10 cellular contexts compared by ENCODE assay signal in the genomic region with DNA sequence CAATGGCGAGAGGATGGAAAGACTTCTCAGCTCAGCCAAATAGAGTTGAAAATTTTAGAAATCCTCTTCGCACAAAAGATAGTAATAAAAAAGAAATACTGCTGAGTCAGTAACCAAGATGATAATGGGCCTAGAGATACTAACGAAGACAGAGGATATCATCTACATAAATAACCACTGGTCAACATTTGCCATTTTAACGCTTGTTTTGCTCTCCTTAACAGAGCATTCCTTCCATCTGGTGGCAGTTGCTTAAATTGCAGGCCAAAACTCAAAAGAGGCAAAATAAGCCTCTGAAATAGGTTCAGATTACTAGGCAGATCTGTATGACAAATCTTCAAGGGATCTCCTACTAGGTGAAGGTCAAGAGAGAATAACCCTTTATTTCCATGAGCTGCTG. TPM values are rescaled to one million over a fixed set of nuclear protein-coding genes. Genes with fewer than 3 reads are reported as not detected.
DNase-seq lines count a peak whose midpoint lies in the region; ATAC-seq and TF ChIP-seq lines count a peak whose summit lies in the region.
"Had no signal": no experiment of that assay in that cellular context is flagged by ENCODE, and none has a peak within 500 bp of the region (broad histone marks: within the 10 kb centered on the region; RNA-seq: fewer than 3 reads in every experiment).

No MANE protein-coding gene starts in this region.

- no peak overlapping the region for H3K4me3 ChIP-seq in right atrium auricular region
- H3K4me3 ChIP-seq in right cardiac atrium (ENCODE audit: low read length) = no peak overlapping the region
- no peak overlapping the region for H3K4me3 ChIP-seq in fibroblast of the aortic adventitia (ENCODE audit: low read depth, low read length)

- no peaks in the 10 kb centered on the region for H3K27me3 ChIP-seq in right atrium auricular region
- H3K27me3 ChIP-seq in right cardiac atrium (ENCODE audit: control insufficient read depth, insufficient read depth) = no peaks in the 10 kb centered on the region

- H3K27ac ChIP-seq in right atrium auricular region (no peak overlapping the region), right cardiac atrium (ENCODE audit: low read length) (no peak overlapping the region)

- H3K4me1 ChIP-seq in right atrium auricular region (no peaks in the 10 kb centered on the region), right cardiac atrium (ENCODE audit: control insufficient read depth, insufficient read depth, low read length) (no peaks in the 10 kb centered on the region)

- intact Hi-C loops in right cardiac atrium (cut with DNase I) = no loop called here

- peaks cover 3 to 10% of the 10 kb centered on the region in 2 donors for H3K9me3 ChIP-seq in right atrium auricular region
- H3K9me3 ChIP-seq in right cardiac atrium (ENCODE audit: control insufficient read depth, low read length) = no peaks in the 10 kb centered on the region

- DNase-seq in right atrium auricular region (ENCODE audit: low spot score) (no peak), right cardiac atrium (no peak), OCI-M1 (lab: John Stamatoyannopoulos, UW) (peak; percentile 34), fibroblast of the aortic adventitia (ENCODE audit: low read depth) (peak; percentile 27), GM19238 (ENCODE audit: insufficient read length, low spot score) (no peak), NCI-H2196 (lab: John Stamatoyannopoulos, UW; ENCODE audit: unreplicated experiment) (no peak)
- DNase-seq: stimulated activated naive B cell treated with anti-CD40 and anti-IgM and Interleukin-4, amounts not matched to agents 10 μg/mL and 1 μg/mL and 100 μg/mL, for 72 hours had no signal

- peaks cover 3% of the 10 kb centered on the region for H3K36me3 ChIP-seq in right atrium auricular region

- TF ChIP-seq CTCF in right atrium auricular region (IDR thresholded peaks at IDR 0.05) (peak; percentile 19 to 56), fibroblast of the aortic adventitia (IDR thresholded peaks at IDR 0.05; ENCODE audit: insufficient read depth, low read length) (peak; percentile 46)

- ATAC-seq in right cardiac atrium (no peak), GM19324 (IDR thresholded peaks at IDR 0.05; ENCODE audit: low FRiP score, unreplicated experiment) (no peak), HG02610 (IDR thresholded peaks at IDR 0.05; ENCODE audit: unreplicated experiment) (no peak)
- ATAC-seq: stimulated activated naive B cell treated with anti-CD40 and anti-IgM and Interleukin-4, amounts not matched to agents 10 μg/mL and 1 μg/mL and 100 μg/mL, for 72 hours had no signal

- 67% methylated on average over 4 of the region's 4 CpGs for WGBS in right cardiac atrium

RNA-seq across cellular contexts. Expression of a gene that starts 51.7 kb away (rescaled TPM):
- total RNA-seq in right atrium auricular region (1 to 10 TPM in 1 of 2 donors, not detected in 1; 1.1 TPM), right cardiac atrium (under 1 TPM in 3 of 4 donors, not detected in 1; 0.11 to 0.44 (median 0.37) TPM), fibroblast of the aortic adventitia (ENCODE audit: low replicate concordance) (0.45 and 2.8 TPM in 2 replicates)
- polyA plus RNA-seq in right cardiac atrium = 0.14 TPM
- polyA plus RNA-seq: IgD-negative memory B cell had no signal

Comparison
In these comparisons a context has a peak if more than half of its experiments do, and no peak if none do; other contexts are left out.
1. DNase-seq: peak in OCI-M1 (single experiment) and fibroblast of the aortic adventitia (single experiment); none in right atrium auricular region (single experiment), right cardiac atrium (0 of 3), GM19238 (single experiment) and NCI-H2196 (single experiment).